1 cellular context compared by ENCODE assay signal in the genomic region with DNA sequence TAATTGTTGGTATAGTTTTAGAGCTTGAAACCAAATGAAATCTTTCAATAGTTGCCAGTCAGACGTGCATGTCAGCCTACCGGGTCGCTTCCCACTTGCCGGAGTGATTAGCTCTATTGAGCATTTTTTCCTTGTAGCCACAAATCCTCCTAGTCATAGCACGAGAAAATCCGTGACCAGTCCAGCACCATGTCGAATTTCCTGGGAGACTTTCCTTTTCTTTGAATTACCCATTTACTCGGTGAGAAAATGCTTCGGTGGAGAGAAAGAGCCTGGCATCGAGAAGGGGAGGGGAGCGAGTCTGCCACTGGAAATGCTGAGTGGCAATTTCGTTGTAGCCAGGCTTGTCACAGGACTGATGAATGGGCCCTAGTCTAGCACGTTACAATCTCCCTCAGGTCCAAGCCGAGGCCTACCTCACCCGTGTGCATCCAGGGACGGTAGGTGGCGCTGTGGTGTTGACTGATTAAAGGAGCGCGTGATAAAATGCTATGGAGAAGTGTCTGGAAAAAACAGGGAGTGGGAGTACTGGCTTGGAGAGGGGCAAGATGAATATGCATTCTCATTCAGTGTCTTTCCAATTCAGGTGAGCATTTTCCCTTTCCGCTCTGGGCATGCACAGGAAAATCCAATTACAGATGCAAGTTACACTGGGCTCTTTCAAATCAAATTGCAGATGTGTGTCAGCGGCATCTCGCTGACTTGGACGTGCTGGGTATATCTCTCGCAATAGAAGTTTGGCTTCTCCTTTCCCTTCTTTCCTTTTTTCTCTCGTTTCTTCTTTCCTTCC.
TF ChIP-seq lines count a peak whose summit lies in the region.

No MANE protein-coding gene starts in this region.

TF ChIP-seq in GM12878, 131 proteins besides CTCF, POLR2A, EP300 and RAD21 (continued from another document):
- TF ChIP-seq TARDBP (IDR thresholded peaks at IDR 0.05; ENCODE audit: borderline replicate concordance) (no peak), RB1 (IDR thresholded peaks at IDR 0.05; ENCODE audit: borderline replicate concordance) (peak; percentile 61; the same call in 1 of the 2 replicates)
